ENCODE assay signal across 1 cellular context in genomic region chr17:44916059-44916780, GRCh38.
TF ChIP-seq lines count a peak whose summit lies in the region.

No MANE protein-coding gene starts in this region.

TF ChIP-seq in IMR-90, 13 proteins besides CTCF, POLR2A, EP300 and RAD21:
- TF ChIP-seq MAZ (IDR thresholded peaks at IDR 0.05; ENCODE audit: borderline replicate concordance, low read depth, low read length), result no peak
- no peak for TF ChIP-seq USF2 (IDR thresholded peaks at IDR 0.05; ENCODE audit: low read depth, low read length)
- TF ChIP-seq ELK1 (IDR thresholded peaks at IDR 0.05; ENCODE audit: borderline replicate concordance, low read depth, low read length), result no peak
- no peak for TF ChIP-seq CHD1 (IDR thresholded peaks at IDR 0.05; ENCODE audit: low read depth, low read length)
- no peak for TF ChIP-seq BHLHE40 (IDR thresholded peaks at IDR 0.05; ENCODE audit: low read depth, low read length)
- TF ChIP-seq RCOR1 (IDR thresholded peaks at IDR 0.05; ENCODE audit: insufficient replicate concordance, low read length), result no peak
- TF ChIP-seq FOS (IDR thresholded peaks at IDR 0.05; ENCODE audit: low read depth, low read length), result no peak
